1 cellular context compared by ENCODE assay signal in the genomic region with DNA sequence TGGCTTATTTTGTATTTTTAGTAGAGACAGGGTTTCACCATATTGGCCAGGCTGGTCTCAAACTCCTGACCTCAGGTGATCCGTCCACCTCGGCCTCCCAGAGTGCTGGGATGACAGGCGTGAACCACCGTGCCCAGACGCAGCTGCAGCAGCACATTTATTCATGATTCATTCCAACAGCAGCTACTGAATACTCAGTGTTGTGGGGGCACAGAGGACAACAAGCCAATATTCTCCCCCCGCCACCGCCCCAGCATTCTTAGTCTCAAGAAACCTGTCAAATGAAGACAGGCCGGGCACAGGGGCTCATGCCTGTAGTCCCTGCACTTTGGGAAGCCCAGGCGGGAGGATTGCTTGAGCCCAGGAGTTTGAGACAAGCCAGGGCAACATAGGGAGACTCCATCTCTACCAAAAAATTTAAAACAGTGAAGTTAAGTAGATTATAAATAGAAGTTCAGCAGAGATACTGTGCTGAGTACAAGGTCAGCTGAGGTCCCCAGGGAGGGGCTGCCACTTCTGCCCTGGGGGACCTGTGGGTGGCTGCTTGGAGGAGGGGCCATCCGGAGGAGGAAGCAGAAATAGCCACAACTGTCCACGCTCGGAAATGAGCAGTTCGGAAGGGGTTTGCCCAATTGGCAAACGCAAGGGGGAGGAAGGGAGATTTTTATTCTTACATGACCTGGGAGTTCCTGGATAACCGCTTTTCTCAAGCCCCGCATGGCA.
TF ChIP-seq lines count a peak whose summit lies in the region.

No MANE protein-coding gene starts in this region.

TF ChIP-seq in GM12878, 131 proteins besides CTCF, POLR2A, EP300 and RAD21 (continued from another document):
- TF ChIP-seq E2F8 (IDR thresholded peaks at IDR 0.05; ENCODE audit: low read depth, partially characterized antibody) (no peak), ZZZ3 (IDR thresholded peaks at IDR 0.05; ENCODE audit: control insufficient read depth, insufficient read length, low read depth) (no peak), SMAD1 (IDR thresholded peaks at IDR 0.05; ENCODE audit: low read depth, partially characterized antibody) (no peak), RB1 (IDR thresholded peaks at IDR 0.05; ENCODE audit: borderline replicate concordance) (peak; percentile 50; the same call in 1 of the 2 replicates), E4F1 (IDR thresholded peaks at IDR 0.05; ENCODE audit: borderline replicate concordance, partially characterized antibody) (no peak), CEBPB (IDR thresholded peaks at IDR 0.05; ENCODE audit: borderline replicate concordance in 1 of 2, low read depth in 2 of 2, low read length in 2 of 2) (no peak), PAX5 (IDR thresholded peaks at IDR 0.05; ENCODE audit: borderline replicate concordance, low read depth, low read length) (peak; percentile 62; the same call in 1 of the 2 replicates), EED (IDR thresholded peaks at IDR 0.05; ENCODE audit: low read depth) (peak; percentile 34), SIN3A (IDR thresholded peaks at IDR 0.05; ENCODE audit: low read depth, low read length) (no peak), KDM1A (IDR thresholded peaks at IDR 0.05; ENCODE audit: borderline replicate concordance) (no peak), SUZ12 (IDR thresholded peaks at IDR 0.05; ENCODE audit: unreplicated experiment) (no peak), FOS (IDR thresholded peaks at IDR 0.05; ENCODE audit: borderline replicate concordance, extremely low read depth, insufficient read length) (no peak), NR2C2 (IDR thresholded peaks at IDR 0.05; ENCODE audit: borderline replicate concordance, control insufficient read depth, insufficient read length, low read depth) (no peak), SRF (IDR thresholded peaks at IDR 0.05; ENCODE audit: low read depth in 2 of 2, low read length in 2 of 2) (no peak; a peak in 1 of 4 replicates), ZNF24 (IDR thresholded peaks at IDR 0.05) (no peak), ATF7 (IDR thresholded peaks at IDR 0.05; ENCODE audit: low read depth) (peak; percentile 7; the same call in 1 of the 2 replicates), BCLAF1 (IDR thresholded peaks at IDR 0.05) (no peak), GATAD2B (conservative IDR thresholded peaks at IDR 0.05; ENCODE audit: low read depth) (peak; percentile 20; the same call in 1 of the 2 replicates), BRCA1 (IDR thresholded peaks at IDR 0.05; ENCODE audit: low read depth, low read length) (no peak), NFYA (IDR thresholded peaks at IDR 0.05; ENCODE audit: borderline replicate concordance, low read depth, low read length) (no peak), FOXK2 (IDR thresholded peaks at IDR 0.05) (no peak), TCF12 (IDR thresholded peaks at IDR 0.05; ENCODE audit: low read depth, low read length) (0 out of 2 replicates have a peak, but pooled peaks have one; percentile 69), NRF1 (conservative IDR thresholded peaks at IDR 0.05; ENCODE audit: low read depth, low read length) (no peak), ZNF207 (IDR thresholded peaks at IDR 0.05; ENCODE audit: borderline replicate concordance) (no peak), SP1 (IDR thresholded peaks at IDR 0.05; ENCODE audit: low read depth, low read length) (peak; percentile 79), RAD51 (IDR thresholded peaks at IDR 0.05) (peak; percentile 58), LARP7 (IDR thresholded peaks at IDR 0.05) (no peak), EGR1 (IDR thresholded peaks at IDR 0.05; ENCODE audit: borderline replicate concordance in 1 of 2, low read depth in 2 of 2, low read length in 2 of 2) (peak in 1 of 2 experiments; percentile 85; a peak in 2 of 3 replicates), CHD4 (IDR thresholded peaks at IDR 0.05) (no peak)
- TF ChIP-seq, protein P1, sequence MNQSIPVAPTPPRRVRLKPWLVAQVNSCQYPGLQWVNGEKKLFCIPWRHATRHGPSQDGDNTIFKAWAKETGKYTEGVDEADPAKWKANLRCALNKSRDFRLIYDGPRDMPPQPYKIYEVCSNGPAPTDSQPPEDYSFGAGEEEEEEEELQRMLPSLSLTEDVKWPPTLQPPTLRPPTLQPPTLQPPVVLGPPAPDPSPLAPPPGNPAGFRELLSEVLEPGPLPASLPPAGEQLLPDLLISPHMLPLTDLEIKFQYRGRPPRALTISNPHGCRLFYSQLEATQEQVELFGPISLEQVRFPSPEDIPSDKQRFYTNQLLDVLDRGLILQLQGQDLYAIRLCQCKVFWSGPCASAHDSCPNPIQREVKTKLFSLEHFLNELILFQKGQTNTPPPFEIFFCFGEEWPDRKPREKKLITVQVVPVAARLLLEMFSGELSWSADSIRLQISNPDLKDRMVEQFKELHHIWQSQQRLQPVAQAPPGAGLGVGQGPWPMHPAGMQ (IDR thresholded peaks at IDR 0.05; ENCODE audit: borderline replicate concordance), result no peak
- TF ChIP-seq, protein P2, sequence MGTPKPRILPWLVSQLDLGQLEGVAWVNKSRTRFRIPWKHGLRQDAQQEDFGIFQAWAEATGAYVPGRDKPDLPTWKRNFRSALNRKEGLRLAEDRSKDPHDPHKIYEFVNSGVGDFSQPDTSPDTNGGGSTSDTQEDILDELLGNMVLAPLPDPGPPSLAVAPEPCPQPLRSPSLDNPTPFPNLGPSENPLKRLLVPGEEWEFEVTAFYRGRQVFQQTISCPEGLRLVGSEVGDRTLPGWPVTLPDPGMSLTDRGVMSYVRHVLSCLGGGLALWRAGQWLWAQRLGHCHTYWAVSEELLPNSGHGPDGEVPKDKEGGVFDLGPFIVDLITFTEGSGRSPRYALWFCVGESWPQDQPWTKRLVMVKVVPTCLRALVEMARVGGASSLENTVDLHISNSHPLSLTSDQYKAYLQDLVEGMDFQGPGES (IDR thresholded peaks at IDR 0.05), result no peak
- TF ChIP-seq, protein P3, sequence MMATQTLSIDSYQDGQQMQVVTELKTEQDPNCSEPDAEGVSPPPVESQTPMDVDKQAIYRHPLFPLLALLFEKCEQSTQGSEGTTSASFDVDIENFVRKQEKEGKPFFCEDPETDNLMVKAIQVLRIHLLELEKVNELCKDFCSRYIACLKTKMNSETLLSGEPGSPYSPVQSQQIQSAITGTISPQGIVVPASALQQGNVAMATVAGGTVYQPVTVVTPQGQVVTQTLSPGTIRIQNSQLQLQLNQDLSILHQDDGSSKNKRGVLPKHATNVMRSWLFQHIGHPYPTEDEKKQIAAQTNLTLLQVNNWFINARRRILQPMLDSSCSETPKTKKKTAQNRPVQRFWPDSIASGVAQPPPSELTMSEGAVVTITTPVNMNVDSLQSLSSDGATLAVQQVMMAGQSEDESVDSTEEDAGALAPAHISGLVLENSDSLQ (IDR thresholded peaks at IDR 0.05), result peak; percentile 17; the same call in 1 of the 2 replicates
